Comparison of ENCODE assay signal across 1 cellular context in the genomic region with DNA sequence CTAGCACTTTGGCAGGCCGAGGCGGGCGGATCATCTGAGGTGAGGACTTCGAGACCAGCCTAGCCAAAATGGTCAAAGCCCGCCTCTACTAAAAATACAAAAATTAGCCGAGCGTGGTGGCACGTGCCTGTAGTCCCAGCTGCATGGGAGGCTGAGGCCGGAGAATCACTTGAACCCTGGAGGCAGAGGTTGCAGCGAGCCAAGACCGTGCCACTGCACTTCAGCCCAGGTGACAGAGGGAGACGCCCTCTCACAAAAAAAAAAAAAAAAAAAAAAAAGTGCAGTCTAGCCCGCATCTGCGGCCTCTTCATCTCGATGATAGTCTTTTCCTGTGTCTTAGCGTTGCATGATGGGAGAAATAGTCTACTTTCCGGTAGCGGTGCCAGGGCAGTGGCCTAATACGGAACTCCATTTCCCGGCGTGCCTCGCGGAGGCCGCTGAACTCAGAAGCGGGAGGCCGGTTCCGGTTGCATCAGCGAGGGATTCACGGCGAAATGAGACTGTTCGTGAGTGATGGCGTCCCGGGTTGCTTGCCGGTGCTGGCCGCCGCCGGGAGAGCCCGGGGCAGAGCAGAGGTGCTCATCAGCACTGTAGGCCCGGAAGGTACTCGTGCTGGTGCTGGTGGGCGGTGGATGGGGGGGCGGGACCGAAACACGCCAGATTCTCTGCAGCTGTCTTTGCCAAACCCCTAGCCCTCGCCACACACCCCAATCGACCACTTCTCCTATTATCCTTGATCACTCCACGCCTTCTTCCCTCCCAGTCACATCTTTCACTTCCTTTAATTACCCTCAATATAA.
A peak's percentile ranks its signal among the peaks of the same experiment; 100 is the strongest.
TF ChIP-seq lines count a peak whose summit lies in the region.

A gene (plus strand): TSS at position 472 of the 800 bp plus-strand sequence. CDS start 23 bp downstream, at position 495.

TF ChIP-seq in HepG2, 621 proteins besides CTCF, POLR2A, EP300 and RAD21 (continued from another document and continues in another):
- TF ChIP-seq, protein P1, sequence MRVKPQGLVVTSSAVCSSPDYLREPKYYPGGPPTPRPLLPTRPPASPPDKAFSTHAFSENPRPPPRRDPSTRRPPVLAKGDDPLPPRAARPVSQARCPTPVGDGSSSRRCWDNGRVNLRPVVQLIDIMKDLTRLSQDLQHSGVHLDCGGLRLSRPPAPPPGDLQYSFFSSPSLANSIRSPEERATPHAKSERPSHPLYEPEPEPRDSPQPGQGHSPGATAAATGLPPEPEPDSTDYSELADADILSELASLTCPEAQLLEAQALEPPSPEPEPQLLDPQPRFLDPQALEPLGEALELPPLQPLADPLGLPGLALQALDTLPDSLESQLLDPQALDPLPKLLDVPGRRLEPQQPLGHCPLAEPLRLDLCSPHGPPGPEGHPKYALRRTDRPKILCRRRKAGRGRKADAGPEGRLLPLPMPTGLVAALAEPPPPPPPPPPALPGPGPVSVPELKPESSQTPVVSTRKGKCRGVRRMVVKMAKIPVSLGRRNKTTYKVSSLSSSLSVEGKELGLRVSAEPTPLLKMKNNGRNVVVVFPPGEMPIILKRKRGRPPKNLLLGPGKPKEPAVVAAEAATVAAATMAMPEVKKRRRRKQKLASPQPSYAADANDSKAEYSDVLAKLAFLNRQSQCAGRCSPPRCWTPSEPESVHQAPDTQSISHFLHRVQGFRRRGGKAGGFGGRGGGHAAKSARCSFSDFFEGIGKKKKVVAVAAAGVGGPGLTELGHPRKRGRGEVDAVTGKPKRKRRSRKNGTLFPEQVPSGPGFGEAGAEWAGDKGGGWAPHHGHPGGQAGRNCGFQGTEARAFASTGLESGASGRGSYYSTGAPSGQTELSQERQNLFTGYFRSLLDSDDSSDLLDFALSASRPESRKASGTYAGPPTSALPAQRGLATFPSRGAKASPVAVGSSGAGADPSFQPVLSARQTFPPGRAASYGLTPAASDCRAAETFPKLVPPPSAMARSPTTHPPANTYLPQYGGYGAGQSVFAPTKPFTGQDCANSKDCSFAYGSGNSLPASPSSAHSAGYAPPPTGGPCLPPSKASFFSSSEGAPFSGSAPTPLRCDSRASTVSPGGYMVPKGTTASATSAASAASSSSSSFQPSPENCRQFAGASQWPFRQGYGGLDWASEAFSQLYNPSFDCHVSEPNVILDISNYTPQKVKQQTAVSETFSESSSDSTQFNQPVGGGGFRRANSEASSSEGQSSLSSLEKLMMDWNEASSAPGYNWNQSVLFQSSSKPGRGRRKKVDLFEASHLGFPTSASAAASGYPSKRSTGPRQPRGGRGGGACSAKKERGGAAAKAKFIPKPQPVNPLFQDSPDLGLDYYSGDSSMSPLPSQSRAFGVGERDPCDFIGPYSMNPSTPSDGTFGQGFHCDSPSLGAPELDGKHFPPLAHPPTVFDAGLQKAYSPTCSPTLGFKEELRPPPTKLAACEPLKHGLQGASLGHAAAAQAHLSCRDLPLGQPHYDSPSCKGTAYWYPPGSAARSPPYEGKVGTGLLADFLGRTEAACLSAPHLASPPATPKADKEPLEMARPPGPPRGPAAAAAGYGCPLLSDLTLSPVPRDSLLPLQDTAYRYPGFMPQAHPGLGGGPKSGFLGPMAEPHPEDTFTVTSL (CRISPR knock-in tag; IDR thresholded peaks at IDR 0.05; ENCODE audit: borderline replicate concordance): 0 out of 2 replicates have a peak, but pooled peaks have one; percentile 47
- TF ChIP-seq, protein P2, sequence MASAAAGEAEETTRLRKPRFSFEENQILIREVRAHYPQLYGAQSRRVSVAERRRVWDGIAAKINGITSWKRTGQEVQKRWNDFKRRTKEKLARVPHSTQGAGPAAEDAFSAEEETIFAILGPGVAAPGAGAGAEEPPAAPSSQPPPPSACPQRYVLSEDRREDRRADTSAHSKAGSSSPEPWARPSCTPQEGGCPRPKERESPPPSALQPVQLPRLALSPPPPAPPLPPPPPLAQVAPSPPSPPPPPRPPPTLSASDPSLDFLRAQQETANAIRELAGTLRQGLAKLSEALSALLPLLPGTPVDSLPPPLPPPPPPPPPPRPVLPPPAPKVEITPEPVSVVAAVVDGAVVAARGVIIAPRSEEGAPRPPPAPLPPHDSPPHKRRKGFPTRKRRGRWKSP (CRISPR knock-in tag; IDR thresholded peaks at IDR 0.05): peak; percentile 37; the same call in 1 of the 2 replicates
- TF ChIP-seq FOXK2 (IDR thresholded peaks at IDR 0.05) (no peak; the same call in 1 of the 2 replicates), ZNF30 (CRISPR knock-in tag; IDR thresholded peaks at IDR 0.05) (no peak), ZNF781 (CRISPR knock-in tag; IDR thresholded peaks at IDR 0.05; ENCODE audit: borderline replicate concordance, not compliant biosample characterization) (peak; percentile 80), ZNF7 (CRISPR knock-in tag; IDR thresholded peaks at IDR 0.05) (no peak), HDAC2 (CRISPR knock-in tag; IDR thresholded peaks at IDR 0.05) (no peak), SMYD3 (CRISPR knock-in tag; IDR thresholded peaks at IDR 0.05) (no peak), SUZ12 (IDR thresholded peaks at IDR 0.05; ENCODE audit: low read depth, low read length) (peak; percentile 80), ZNF264 (CRISPR knock-in tag; IDR thresholded peaks at IDR 0.05) (no peak), ZNF850 (CRISPR knock-in tag; conservative IDR thresholded peaks at IDR 0.05) (no peak), ZNF282 (IDR thresholded peaks at IDR 0.05; ENCODE audit: partially characterized antibody) (no peak), ZNF17 (CRISPR knock-in tag; IDR thresholded peaks at IDR 0.05) (no peak), ZNF207 (IDR thresholded peaks at IDR 0.05; ENCODE audit: borderline replicate concordance) (no peak), POLR2AphosphoS2 (IDR thresholded peaks at IDR 0.05; ENCODE audit: low read depth, low read length) (no peak), SATB2 (CRISPR knock-in tag; IDR thresholded peaks at IDR 0.05) (no peak), MLLT10 (CRISPR knock-in tag; IDR thresholded peaks at IDR 0.05) (no peak), MBNL3 (CRISPR knock-in tag; conservative IDR thresholded peaks at IDR 0.05) (no peak), PAWR (CRISPR knock-in tag; IDR thresholded peaks at IDR 0.05; ENCODE audit: borderline replicate concordance) (no peak), CREM (IDR thresholded peaks at IDR 0.05) (peak; percentile 97), CREM (CRISPR knock-in tag; IDR thresholded peaks at IDR 0.05) (no peak), PHF21A (CRISPR knock-in tag; IDR thresholded peaks at IDR 0.05) (peak; percentile 65; the same call in 1 of the 2 replicates), ZNF790 (CRISPR knock-in tag; IDR thresholded peaks at IDR 0.05; ENCODE audit: borderline replicate concordance) (no peak), NFE2L2 (IDR thresholded peaks at IDR 0.05; ENCODE audit: low read length) (no peak), ATAD3A (CRISPR knock-in tag; IDR thresholded peaks at IDR 0.05) (no peak), PTBP1 (IDR thresholded peaks at IDR 0.05; ENCODE audit: low read depth, low read length, poor library complexity, severe bottlenecking) (peak; percentile 57), MYNN (CRISPR knock-in tag; IDR thresholded peaks at IDR 0.05; ENCODE audit: low read depth) (no peak), NFIC (IDR thresholded peaks at IDR 0.05; ENCODE audit: low read length) (no peak), ZMYM4 (CRISPR knock-in tag; IDR thresholded peaks at IDR 0.05) (peak; percentile 82), ZKSCAN8 (CRISPR knock-in tag; IDR thresholded peaks at IDR 0.05; ENCODE audit: borderline replicate concordance) (no peak; the same call in 1 of the 2 replicates), ZNF589 (CRISPR knock-in tag; conservative IDR thresholded peaks at IDR 0.05) (no peak), DNMT3B (CRISPR knock-in tag; conservative IDR thresholded peaks at IDR 0.05) (peak; percentile 73; the same call in 1 of the 2 replicates), AHR (CRISPR knock-in tag; IDR thresholded peaks at IDR 0.05) (no peak), ARHGAP35 (CRISPR knock-in tag; IDR thresholded peaks at IDR 0.05; ENCODE audit: borderline replicate concordance) (no peak), HNRNPUL1 (IDR thresholded peaks at IDR 0.05; ENCODE audit: low read depth, low read length) (no peak), ZFX (CRISPR knock-in tag; IDR thresholded peaks at IDR 0.05; ENCODE audit: low read depth) (peak; percentile 72)
- TF ChIP-seq, protein P3, sequence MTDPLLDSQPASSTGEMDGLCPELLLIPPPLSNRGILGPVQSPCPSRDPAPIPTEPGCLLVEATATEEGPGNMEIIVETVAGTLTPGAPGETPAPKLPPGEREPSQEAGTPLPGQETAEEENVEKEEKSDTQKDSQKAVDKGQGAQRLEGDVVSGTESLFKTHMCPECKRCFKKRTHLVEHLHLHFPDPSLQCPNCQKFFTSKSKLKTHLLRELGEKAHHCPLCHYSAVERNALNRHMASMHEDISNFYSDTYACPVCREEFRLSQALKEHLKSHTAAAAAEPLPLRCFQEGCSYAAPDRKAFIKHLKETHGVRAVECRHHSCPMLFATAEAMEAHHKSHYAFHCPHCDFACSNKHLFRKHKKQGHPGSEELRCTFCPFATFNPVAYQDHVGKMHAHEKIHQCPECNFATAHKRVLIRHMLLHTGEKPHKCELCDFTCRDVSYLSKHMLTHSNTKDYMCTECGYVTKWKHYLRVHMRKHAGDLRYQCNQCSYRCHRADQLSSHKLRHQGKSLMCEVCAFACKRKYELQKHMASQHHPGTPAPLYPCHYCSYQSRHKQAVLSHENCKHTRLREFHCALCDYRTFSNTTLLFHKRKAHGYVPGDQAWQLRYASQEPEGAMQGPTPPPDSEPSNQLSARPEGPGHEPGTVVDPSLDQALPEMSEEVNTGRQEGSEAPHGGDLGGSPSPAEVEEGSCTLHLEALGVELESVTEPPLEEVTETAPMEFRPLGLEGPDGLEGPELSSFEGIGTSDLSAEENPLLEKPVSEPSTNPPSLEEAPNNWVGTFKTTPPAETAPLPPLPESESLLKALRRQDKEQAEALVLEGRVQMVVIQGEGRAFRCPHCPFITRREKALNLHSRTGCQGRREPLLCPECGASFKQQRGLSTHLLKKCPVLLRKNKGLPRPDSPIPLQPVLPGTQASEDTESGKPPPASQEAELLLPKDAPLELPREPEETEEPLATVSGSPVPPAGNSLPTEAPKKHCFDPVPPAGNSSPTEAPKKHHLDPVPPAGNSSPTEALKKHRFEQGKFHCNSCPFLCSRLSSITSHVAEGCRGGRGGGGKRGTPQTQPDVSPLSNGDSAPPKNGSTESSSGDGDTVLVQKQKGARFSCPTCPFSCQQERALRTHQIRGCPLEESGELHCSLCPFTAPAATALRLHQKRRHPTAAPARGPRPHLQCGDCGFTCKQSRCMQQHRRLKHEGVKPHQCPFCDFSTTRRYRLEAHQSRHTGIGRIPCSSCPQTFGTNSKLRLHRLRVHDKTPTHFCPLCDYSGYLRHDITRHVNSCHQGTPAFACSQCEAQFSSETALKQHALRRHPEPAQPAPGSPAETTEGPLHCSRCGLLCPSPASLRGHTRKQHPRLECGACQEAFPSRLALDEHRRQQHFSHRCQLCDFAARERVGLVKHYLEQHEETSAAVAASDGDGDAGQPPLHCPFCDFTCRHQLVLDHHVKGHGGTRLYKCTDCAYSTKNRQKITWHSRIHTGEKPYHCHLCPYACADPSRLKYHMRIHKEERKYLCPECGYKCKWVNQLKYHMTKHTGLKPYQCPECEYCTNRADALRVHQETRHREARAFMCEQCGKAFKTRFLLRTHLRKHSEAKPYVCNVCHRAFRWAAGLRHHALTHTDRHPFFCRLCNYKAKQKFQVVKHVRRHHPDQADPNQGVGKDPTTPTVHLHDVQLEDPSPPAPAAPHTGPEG (CRISPR knock-in tag; IDR thresholded peaks at IDR 0.05): no peak
- TF ChIP-seq, protein P4, sequence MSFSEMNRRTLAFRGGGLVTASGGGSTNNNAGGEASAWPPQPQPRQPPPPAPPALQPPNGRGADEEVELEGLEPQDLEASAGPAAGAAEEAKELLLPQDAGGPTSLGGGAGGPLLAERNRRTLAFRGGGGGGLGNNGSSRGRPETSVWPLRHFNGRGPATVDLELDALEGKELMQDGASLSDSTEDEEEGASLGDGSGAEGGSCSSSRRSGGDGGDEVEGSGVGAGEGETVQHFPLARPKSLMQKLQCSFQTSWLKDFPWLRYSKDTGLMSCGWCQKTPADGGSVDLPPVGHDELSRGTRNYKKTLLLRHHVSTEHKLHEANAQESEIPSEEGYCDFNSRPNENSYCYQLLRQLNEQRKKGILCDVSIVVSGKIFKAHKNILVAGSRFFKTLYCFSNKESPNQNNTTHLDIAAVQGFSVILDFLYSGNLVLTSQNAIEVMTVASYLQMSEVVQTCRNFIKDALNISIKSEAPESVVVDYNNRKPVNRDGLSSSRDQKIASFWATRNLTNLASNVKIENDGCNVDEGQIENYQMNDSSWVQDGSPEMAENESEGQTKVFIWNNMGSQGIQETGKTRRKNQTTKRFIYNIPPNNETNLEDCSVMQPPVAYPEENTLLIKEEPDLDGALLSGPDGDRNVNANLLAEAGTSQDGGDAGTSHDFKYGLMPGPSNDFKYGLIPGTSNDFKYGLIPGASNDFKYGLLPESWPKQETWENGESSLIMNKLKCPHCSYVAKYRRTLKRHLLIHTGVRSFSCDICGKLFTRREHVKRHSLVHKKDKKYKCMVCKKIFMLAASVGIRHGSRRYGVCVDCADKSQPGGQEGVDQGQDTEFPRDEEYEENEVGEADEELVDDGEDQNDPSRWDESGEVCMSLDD (CRISPR knock-in tag; IDR thresholded peaks at IDR 0.05; ENCODE audit: borderline replicate concordance): no peak
- TF ChIP-seq, protein P5, sequence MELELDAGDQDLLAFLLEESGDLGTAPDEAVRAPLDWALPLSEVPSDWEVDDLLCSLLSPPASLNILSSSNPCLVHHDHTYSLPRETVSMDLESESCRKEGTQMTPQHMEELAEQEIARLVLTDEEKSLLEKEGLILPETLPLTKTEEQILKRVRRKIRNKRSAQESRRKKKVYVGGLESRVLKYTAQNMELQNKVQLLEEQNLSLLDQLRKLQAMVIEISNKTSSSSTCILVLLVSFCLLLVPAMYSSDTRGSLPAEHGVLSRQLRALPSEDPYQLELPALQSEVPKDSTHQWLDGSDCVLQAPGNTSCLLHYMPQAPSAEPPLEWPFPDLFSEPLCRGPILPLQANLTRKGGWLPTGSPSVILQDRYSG (CRISPR knock-in tag; IDR thresholded peaks at IDR 0.05): no peak
- TF ChIP-seq, protein P6, sequence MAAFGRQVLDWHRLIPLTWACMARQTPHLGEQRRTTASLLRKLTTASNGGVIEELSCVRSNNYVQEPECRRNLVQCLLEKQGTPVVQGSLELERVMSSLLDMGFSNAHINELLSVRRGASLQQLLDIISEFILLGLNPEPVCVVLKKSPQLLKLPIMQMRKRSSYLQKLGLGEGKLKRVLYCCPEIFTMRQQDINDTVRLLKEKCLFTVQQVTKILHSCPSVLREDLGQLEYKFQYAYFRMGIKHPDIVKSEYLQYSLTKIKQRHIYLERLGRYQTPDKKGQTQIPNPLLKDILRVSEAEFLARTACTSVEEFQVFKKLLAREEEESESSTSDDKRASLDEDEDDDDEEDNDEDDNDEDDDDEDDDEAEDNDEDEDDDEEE (CRISPR knock-in tag; IDR thresholded peaks at IDR 0.05): no peak
- TF ChIP-seq, protein P7, sequence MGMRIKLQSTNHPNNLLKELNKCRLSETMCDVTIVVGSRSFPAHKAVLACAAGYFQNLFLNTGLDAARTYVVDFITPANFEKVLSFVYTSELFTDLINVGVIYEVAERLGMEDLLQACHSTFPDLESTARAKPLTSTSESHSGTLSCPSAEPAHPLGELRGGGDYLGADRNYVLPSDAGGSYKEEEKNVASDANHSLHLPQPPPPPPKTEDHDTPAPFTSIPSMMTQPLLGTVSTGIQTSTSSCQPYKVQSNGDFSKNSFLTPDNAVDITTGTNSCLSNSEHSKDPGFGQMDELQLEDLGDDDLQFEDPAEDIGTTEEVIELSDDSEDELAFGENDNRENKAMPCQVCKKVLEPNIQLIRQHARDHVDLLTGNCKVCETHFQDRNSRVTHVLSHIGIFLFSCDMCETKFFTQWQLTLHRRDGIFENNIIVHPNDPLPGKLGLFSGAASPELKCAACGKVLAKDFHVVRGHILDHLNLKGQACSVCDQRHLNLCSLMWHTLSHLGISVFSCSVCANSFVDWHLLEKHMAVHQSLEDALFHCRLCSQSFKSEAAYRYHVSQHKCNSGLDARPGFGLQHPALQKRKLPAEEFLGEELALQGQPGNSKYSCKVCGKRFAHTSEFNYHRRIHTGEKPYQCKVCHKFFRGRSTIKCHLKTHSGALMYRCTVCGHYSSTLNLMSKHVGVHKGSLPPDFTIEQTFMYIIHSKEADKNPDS (CRISPR knock-in tag; IDR thresholded peaks at IDR 0.05): no peak
